7 cellular contexts compared by ENCODE assay signal in the genomic region with DNA sequence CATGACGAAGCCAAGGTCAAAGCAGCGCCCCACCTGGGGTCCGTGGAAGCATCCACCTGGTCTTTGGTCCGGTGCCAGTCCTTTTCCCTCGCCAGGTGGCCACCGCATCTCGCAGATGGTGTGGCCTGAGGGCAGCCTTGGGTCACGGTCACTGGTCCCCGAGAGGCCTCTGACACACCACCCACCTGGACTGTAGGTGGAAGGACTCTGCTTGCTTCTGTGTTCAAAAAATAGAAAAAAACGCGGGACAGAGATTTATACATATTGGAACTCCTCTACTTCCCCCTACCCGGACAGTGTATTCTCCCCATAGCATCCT. TPM values are rescaled to one million over a fixed set of nuclear protein-coding genes. Genes with fewer than 3 reads are reported as not detected.
DNase-seq lines count a peak whose midpoint lies in the region; ATAC-seq and TF ChIP-seq lines count a peak whose summit lies in the region.

No MANE protein-coding gene starts in this region.

- ATAC-seq in GM19397 (IDR thresholded peaks at IDR 0.05; ENCODE audit: unreplicated experiment): peak; percentile 27
- peak; percentile 17 for ATAC-seq in HG03196 (IDR thresholded peaks at IDR 0.05; ENCODE audit: unreplicated experiment)
- no peak for ATAC-seq in natural killer cell treated with Interleukin-12 subunit alpha and Interleukin-12 subunit beta and Interleukin-15 and Interleukin-18, amount 100 ng/mL, for 72 hours

- no peaks in the 10 kb centered on the region for H3K36me3 Mint-ChIP-seq in natural killer cell treated with Interleukin-12 subunit alpha and Interleukin-12 subunit beta and Interleukin-15 and Interleukin-18, amount 100 ng/mL, for 72 hours

- H3K4me3 ChIP-seq in brain microvascular endothelial cell (ENCODE audit: low read depth, low read length): peak overlapping the region; percentile 86

- H3K27ac ChIP-seq in brain microvascular endothelial cell: no peak overlapping the region

- in situ Hi-C loops in brain microvascular endothelial cell (cut with HindIII; ENCODE audit: low pct_ligation_motif_present, low sequenced_read_pairs): no loop called here

- no peaks in the 10 kb centered on the region for H3K27me3 ChIP-seq in brain microvascular endothelial cell (replicated peaks)

- DNase-seq in brain microvascular endothelial cell: no peak
- DNase-seq in natural killer cell treated with Interleukin-12 subunit alpha and Interleukin-12 subunit beta and Interleukin-15 and Interleukin-18, amount 100 ng/mL, for 72 hours (ENCODE audit: low spot score): no peak
- DNase-seq in NCI-H2029 (lab: John Stamatoyannopoulos, UW): no peak
- no peak for DNase-seq in stimulated activated CD4-positive, alpha-beta T cell treated with anti-CD3 and anti-CD28 coated beads, Interleukin-4, amount 100 ng/mL, for 1 hour
- DNase-seq in T-helper 9 cell: no peak

- peak overlapping the region; percentile 85 for H3K4me3 Mint-ChIP-seq in natural killer cell treated with Interleukin-12 subunit alpha and Interleukin-12 subunit beta and Interleukin-15 and Interleukin-18, amount 100 ng/mL, for 72 hours

- no peak for TF ChIP-seq CTCF in brain microvascular endothelial cell (IDR thresholded peaks at IDR 0.05; ENCODE audit: low read depth, low read length, missing control alignments)

- H3K36me3 ChIP-seq in brain microvascular endothelial cell (replicated peaks): no peaks in the 10 kb centered on the region

- no peaks in the 10 kb centered on the region for H3K9me3 Mint-ChIP-seq in natural killer cell treated with Interleukin-12 subunit alpha and Interleukin-12 subunit beta and Interleukin-15 and Interleukin-18, amount 100 ng/mL, for 72 hours

- peaks cover 30 to 39% of the 10 kb centered on the region in 2 donors for H3K4me1 Mint-ChIP-seq in natural killer cell treated with Interleukin-12 subunit alpha and Interleukin-12 subunit beta and Interleukin-15 and Interleukin-18, amount 100 ng/mL, for 72 hours (ENCODE audit: low read depth in 2 of 2)

- peak overlapping the region; percentile 68 to 82 for H3K27ac Mint-ChIP-seq in natural killer cell treated with Interleukin-12 subunit alpha and Interleukin-12 subunit beta and Interleukin-15 and Interleukin-18, amount 100 ng/mL, for 72 hours

- H3K27me3 Mint-ChIP-seq in natural killer cell treated with Interleukin-12 subunit alpha and Interleukin-12 subunit beta and Interleukin-15 and Interleukin-18, amount 100 ng/mL, for 72 hours: no peaks in the 10 kb centered on the region

RNA-seq across cellular contexts. Expression of a gene that starts 0.5 kb away (rescaled TPM):
- total RNA-seq in natural killer cell treated with Interleukin-12 subunit alpha and Interleukin-12 subunit beta and Interleukin-15 and Interleukin-18, amount 100 ng/mL, for 72 hours: 10 to 100 TPM; 12.4 to 20.6 TPM

Comparison
In these comparisons a context has a peak if more than half of its experiments do, and no peak if none do; other contexts are left out.
1. ATAC-seq: peak in GM19397 (single experiment) and HG03196 (single experiment); none in natural killer cell treated with Interleukin-12 subunit alpha and Interleukin-12 subunit beta and Interleukin-15 and Interleukin-18, amount 100 ng/mL, for 72 hours (0 of 2).